ENCODE assay signal across 21 cellular contexts in the genomic region with DNA sequence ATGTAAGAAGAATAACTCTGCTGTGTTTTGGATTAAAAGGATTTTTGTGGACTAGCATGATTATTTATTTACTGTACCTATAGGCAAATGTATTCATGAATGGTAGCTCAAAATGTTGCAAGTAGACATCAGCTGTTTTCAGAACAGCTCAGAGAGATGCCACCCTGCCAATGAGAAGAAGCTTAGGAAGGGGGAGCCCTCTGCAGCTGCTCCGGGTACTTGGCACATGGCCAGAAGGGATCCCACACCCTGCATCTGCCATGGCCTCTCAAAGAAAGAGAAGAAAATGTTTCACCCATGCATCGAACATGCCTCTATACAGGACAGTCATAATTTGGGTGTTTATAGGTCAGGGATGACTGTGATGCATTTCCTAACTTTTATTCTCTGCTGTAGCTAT. TPM values are rescaled to one million over a fixed set of nuclear protein-coding genes. Genes with fewer than 3 reads are reported as not detected.
DNase-seq lines count a peak whose midpoint lies in the region; ATAC-seq and TF ChIP-seq lines count a peak whose summit lies in the region.
"Had no signal": no experiment of that assay in that cellular context is flagged by ENCODE, and none has a peak within 500 bp of the region (broad histone marks: within the 10 kb centered on the region; RNA-seq: fewer than 3 reads in every experiment).

No MANE protein-coding gene starts in this region.

- intact Hi-C loops in spleen (cut with DNase I; ENCODE audit: low total_unique reads): no loop called here

- peak; percentile 21 for DNase-seq in NCI-H345 (lab: John Stamatoyannopoulos, UW)
- no peak for DNase-seq in NCI-H345 treated with DMSO at 0.1 percent for 48 hours (lab: John Stamatoyannopoulos, UW; ENCODE audit: unreplicated experiment)
- DNase-seq in NCI-H69 (lab: John Stamatoyannopoulos, UW): peak; percentile 63
- DNase-seq in inferior parietal cortex (ENCODE audit: extremely low spot score): peak; percentile 53
- DNase-seq in stimulated activated effector memory CD8-positive, alpha-beta T cell treated with anti-CD3 and anti-CD28 coated beads, Interleukin-12 subunit alpha, Interleukin-12 subunit beta, amount 100 ng/mL, for 72 hours (ENCODE audit: low spot score in 2 of 2): no peak
- no peak for DNase-seq in spleen
- DNase-seq: ACHN; activated CD4-positive, alpha-beta T cell treated with anti-CD3 and anti-CD28 coated beads, Interleukin-2, amount 50 U/mL, for 1 hour; brain microvascular endothelial cell; CD4-positive, alpha-beta memory T cell; H7; MV-4-11; natural killer cell; NCI-H446 treated with DMSO at 0.1 percent for 48 hours; stimulated activated CD4-positive, alpha-beta T cell treated with anti-CD3 and anti-CD28 coated beads, Interleukin-15, amount 100 ng/mL, for 24 hours; stimulated activated naive CD4-positive, alpha-beta T cell treated with Interleukin-2 at 50 U/mL for 16 hours had no signal

- TF ChIP-seq POLR2A in GM18505 (IDR thresholded peaks at IDR 0.05; ENCODE audit: borderline replicate concordance, extremely low read depth, insufficient read depth, insufficient read length) (no peak), spleen (IDR thresholded peaks at IDR 0.05) (no peak)

- no peaks in the 10 kb centered on the region for H3K36me3 Mint-ChIP-seq in stimulated activated effector memory CD8-positive, alpha-beta T cell treated with anti-CD3 and anti-CD28 coated beads, Interleukin-12 subunit alpha, Interleukin-12 subunit beta, amount 100 ng/mL, for 72 hours
- H3K36me3 Mint-ChIP-seq: activated naive CD4-positive, alpha-beta T cell treated with anti-CD3 and anti-CD28 coated beads, Interleukin-2, amount 50 U/mL, for 72 hours; CD4-positive, alpha-beta memory T cell; IgD-negative memory B cell; natural killer cell had no signal

- no peak overlapping the region for H3K4me3 Mint-ChIP-seq in stimulated activated effector memory CD8-positive, alpha-beta T cell treated with anti-CD3 and anti-CD28 coated beads, Interleukin-12 subunit alpha, Interleukin-12 subunit beta, amount 100 ng/mL, for 72 hours
- H3K4me3 Mint-ChIP-seq: CD4-positive, alpha-beta memory T cell; IgD-negative memory B cell; natural killer cell had no signal

- no peak overlapping the region for H3K27ac Mint-ChIP-seq in stimulated activated effector memory CD8-positive, alpha-beta T cell treated with anti-CD3 and anti-CD28 coated beads, Interleukin-12 subunit alpha, Interleukin-12 subunit beta, amount 100 ng/mL, for 72 hours
- H3K27ac Mint-ChIP-seq: activated naive CD4-positive, alpha-beta T cell treated with anti-CD3 and anti-CD28 coated beads, Interleukin-2, amount 50 U/mL, for 72 hours; IgD-negative memory B cell; natural killer cell had no signal

- ATAC-seq in stimulated activated effector memory CD8-positive, alpha-beta T cell treated with anti-CD3 and anti-CD28 coated beads, Interleukin-12 subunit alpha, Interleukin-12 subunit beta, amount 100 ng/mL, for 72 hours: peak; percentile 34
- ATAC-seq in GM18505 (IDR thresholded peaks at IDR 0.05; ENCODE audit: unreplicated experiment) (no peak), HG03108 (IDR thresholded peaks at IDR 0.05; ENCODE audit: unreplicated experiment) (no peak)
- ATAC-seq: activated naive CD4-positive, alpha-beta T cell treated with anti-CD3 and anti-CD28 coated beads, Interleukin-2, amount 50 U/mL, for 72 hours; natural killer cell had no signal

- H3K4me1 Mint-ChIP-seq in stimulated activated effector memory CD8-positive, alpha-beta T cell treated with anti-CD3 and anti-CD28 coated beads, Interleukin-12 subunit alpha, Interleukin-12 subunit beta, amount 100 ng/mL, for 72 hours: peaks cover 11% of the 10 kb centered on the region

- H3K27ac ChIP-seq in spleen: no peak overlapping the region
- H3K27ac ChIP-seq: brain microvascular endothelial cell had no signal

- no peaks in the 10 kb centered on the region for H3K36me3 ChIP-seq in spleen
- H3K36me3 ChIP-seq: brain microvascular endothelial cell had no signal

- no peaks in the 10 kb centered on the region for H3K4me1 ChIP-seq in spleen

- H3K9me3 ChIP-seq in spleen: no peaks in the 10 kb centered on the region

- no peak overlapping the region for H3K4me3 ChIP-seq in spleen
- H3K4me3 ChIP-seq: lung had no signal

- TF ChIP-seq CTCF in spleen (IDR thresholded peaks at IDR 0.05 in 8 of 11, conservative IDR thresholded peaks at IDR 0.05 in 3 of 11): no peak

- H3K9me3 Mint-ChIP-seq in stimulated activated effector memory CD8-positive, alpha-beta T cell treated with anti-CD3 and anti-CD28 coated beads, Interleukin-12 subunit alpha, Interleukin-12 subunit beta, amount 100 ng/mL, for 72 hours: no peaks in the 10 kb centered on the region
- H3K9me3 Mint-ChIP-seq: CD4-positive, alpha-beta memory T cell; natural killer cell had no signal

- peaks cover 0 to 15% (median 0%) of the 10 kb centered on the region in 7 donors for H3K27me3 ChIP-seq in spleen (replicated peaks in 1 of 7)
- H3K27me3 ChIP-seq: brain microvascular endothelial cell had no signal

- WGBS in spleen, 5 donors: 45 to 50% (median 49%) methylated on average over 2 of the region's 2 CpGs

RNA-seq across cellular contexts. Expression of gene MBNL2, which starts 30.5 kb away (rescaled TPM):
- 10 to 100 TPM; 28.2 to 56.3 (median 40.4) TPM for total RNA-seq in spleen
- polyA plus RNA-seq in spleen: 1 to 10 TPM; 7.0 to 7.7 (median 7.4) TPM

Comparison
In these comparisons a context has a peak if more than half of its experiments do, and no peak if none do; other contexts are left out.
1. DNase-seq: peak in NCI-H345 (single experiment), NCI-H69 (single experiment) and inferior parietal cortex (single experiment); none in NCI-H345 treated with DMSO at 0.1 percent for 48 hours (single experiment), stimulated activated effector memory CD8-positive, alpha-beta T cell treated with anti-CD3 and anti-CD28 coated beads, Interleukin-12 subunit alpha, Interleukin-12 subunit beta, amount 100 ng/mL, for 72 hours (0 of 2) and spleen (single experiment).